Comparison of ENCODE assay signal across 1 cellular context in the genomic region with DNA sequence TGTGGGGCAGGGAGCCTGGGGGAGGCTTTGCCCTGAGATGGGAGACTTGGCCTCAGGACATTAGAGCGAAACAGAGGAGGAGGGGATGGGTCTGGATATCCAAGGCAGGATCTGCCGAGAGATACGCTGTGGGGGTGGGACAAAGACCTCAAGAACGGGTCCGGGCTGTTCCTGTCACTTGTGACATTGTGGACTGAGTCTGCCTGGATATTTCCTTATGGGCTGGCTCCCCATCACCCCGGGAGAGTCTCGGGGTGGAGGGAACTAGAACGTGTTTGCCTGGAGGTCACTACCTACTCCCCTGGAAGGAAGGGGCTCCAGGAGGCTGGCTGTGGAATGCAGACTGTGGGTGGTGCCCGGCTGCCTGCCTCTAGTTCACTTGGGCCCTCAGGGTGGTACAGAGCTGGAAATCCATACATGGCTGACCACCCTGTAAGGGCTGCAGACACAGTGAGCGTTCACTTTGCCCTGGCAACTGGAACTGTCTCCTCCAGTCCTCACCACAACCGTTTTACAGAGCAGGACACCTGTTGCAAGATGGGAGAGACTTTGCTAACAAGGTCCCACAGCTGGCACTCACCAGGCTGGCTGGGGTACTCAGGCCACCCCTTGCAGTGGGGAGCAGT.
TF ChIP-seq lines count a peak whose summit lies in the region.

No MANE protein-coding gene starts in this region.

TF ChIP-seq in GM23338, 12 proteins besides CTCF, POLR2A, EP300 and RAD21 (continued from another document):
- TF ChIP-seq, protein P1, sequence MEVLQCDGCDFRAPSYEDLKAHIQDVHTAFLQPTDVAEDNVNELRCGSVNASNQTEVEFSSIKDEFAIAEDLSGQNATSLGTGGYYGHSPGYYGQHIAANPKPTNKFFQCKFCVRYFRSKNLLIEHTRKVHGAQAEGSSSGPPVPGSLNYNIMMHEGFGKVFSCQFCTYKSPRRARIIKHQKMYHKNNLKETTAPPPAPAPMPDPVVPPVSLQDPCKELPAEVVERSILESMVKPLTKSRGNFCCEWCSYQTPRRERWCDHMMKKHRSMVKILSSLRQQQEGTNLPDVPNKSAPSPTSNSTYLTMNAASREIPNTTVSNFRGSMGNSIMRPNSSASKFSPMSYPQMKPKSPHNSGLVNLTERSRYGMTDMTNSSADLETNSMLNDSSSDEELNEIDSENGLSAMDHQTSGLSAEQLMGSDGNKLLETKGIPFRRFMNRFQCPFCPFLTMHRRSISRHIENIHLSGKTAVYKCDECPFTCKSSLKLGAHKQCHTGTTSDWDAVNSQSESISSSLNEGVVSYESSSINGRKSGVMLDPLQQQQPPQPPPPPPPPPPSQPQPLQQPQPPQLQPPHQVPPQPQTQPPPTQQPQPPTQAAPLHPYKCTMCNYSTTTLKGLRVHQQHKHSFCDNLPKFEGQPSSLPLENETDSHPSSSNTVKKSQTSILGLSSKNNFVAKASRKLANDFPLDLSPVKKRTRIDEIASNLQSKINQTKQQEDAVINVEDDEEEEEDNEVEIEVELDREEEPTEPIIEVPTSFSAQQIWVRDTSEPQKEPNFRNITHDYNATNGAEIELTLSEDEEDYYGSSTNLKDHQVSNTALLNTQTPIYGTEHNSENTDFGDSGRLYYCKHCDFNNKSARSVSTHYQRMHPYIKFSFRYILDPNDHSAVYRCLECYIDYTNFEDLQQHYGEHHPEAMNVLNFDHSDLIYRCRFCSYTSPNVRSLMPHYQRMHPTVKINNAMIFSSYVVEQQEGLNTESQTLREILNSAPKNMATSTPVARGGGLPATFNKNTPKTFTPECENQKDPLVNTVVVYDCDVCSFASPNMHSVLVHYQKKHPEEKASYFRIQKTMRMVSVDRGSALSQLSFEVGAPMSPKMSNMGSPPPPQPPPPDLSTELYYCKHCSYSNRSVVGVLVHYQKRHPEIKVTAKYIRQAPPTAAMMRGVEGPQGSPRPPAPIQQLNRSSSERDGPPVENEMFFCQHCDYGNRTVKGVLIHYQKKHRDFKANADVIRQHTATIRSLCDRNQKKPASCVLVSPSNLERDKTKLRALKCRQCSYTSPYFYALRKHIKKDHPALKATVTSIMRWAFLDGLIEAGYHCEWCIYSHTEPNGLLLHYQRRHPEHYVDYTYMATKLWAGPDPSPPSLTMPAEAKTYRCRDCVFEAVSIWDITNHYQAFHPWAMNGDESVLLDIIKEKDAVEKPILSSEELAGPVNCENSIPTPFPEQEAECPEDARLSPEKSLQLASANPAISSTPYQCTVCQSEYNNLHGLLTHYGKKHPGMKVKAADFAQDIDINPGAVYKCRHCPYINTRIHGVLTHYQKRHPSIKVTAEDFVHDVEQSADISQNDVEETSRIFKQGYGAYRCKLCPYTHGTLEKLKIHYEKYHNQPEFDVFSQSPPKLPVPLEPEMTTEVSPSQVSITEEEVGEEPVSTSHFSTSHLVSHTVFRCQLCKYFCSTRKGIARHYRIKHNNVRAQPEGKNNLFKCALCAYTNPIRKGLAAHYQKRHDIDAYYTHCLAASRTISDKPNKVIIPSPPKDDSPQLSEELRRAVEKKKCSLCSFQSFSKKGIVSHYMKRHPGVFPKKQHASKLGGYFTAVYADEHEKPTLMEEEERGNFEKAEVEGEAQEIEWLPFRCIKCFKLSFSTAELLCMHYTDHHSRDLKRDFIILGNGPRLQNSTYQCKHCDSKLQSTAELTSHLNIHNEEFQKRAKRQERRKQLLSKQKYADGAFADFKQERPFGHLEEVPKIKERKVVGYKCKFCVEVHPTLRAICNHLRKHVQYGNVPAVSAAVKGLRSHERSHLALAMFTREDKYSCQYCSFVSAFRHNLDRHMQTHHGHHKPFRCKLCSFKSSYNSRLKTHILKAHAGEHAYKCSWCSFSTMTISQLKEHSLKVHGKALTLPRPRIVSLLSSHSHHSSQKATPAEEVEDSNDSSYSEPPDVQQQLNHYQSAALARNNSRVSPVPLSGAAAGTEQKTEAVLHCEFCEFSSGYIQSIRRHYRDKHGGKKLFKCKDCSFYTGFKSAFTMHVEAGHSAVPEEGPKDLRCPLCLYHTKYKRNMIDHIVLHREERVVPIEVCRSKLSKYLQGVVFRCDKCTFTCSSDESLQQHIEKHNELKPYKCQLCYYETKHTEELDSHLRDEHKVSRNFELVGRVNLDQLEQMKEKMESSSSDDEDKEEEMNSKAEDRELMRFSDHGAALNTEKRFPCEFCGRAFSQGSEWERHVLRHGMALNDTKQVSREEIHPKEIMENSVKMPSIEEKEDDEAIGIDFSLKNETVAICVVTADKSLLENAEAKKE (CRISPR knock-in tag; IDR thresholded peaks at IDR 0.05), result no peak
